Comparison of ENCODE assay signal across 19 cellular contexts in genomic region chr4:2615821-2616220, GRCh38.
DNase-seq lines count a peak whose midpoint lies in the region; ATAC-seq and TF ChIP-seq lines count a peak whose summit lies in the region.
"Had no signal": no experiment of that assay in that cellular context is flagged by ENCODE, and none has a peak within 500 bp of the region (broad histone marks: within the 10 kb centered on the region; RNA-seq: fewer than 3 reads in every experiment).

No MANE protein-coding gene starts in this region.

- DNase-seq in cardiac septum (ENCODE audit: low spot score) (peak; percentile 55), heart right ventricle (no peak), MV-4-11 (lab: John Stamatoyannopoulos, UW) (peak; percentile 26), endodermal cell (peak; percentile 26), CD1c-positive myeloid dendritic cell (ENCODE audit: extremely low spot score) (no peak)
- no peak for DNase-seq in stimulated activated naive B cell treated with anti-CD40 and anti-IgM and Interleukin-4, amounts not matched to agents 10 μg/mL and 1 μg/mL and 100 μg/mL, for 72 hours
- DNase-seq in central memory CD4-positive, alpha-beta T cell: no peak
- DNase-seq in CD4-positive, alpha-beta memory T cell: no peak
- DNase-seq: CD8-positive, alpha-beta memory T cell; H7; KG1; NCI-H1048; NCI-H1436 treated with DMSO at 0.1 percent for 48 hours; NCI-H2029; NCI-H345; NCI-H524 treated with DMSO at 0.1 percent for 48 hours; RPMI8226; SIG-M5 had no signal

- peaks cover 10% of the 10 kb centered on the region for H3K36me3 Mint-ChIP-seq in endodermal cell (ENCODE audit: low read depth)
- H3K36me3 Mint-ChIP-seq in stimulated activated naive B cell treated with anti-CD40 and anti-IgM and Interleukin-4, amounts not matched to agents 10 μg/mL and 1 μg/mL and 100 μg/mL, for 72 hours: peaks cover 9 to 18% of the 10 kb centered on the region in 2 donors
- peaks cover 0 to 5% of the 10 kb centered on the region in 2 donors for H3K36me3 Mint-ChIP-seq in CD4-positive, alpha-beta memory T cell

- H3K27ac Mint-ChIP-seq in endodermal cell: no peak overlapping the region
- H3K27ac Mint-ChIP-seq in stimulated activated naive B cell treated with anti-CD40 and anti-IgM and Interleukin-4, amounts not matched to agents 10 μg/mL and 1 μg/mL and 100 μg/mL, for 72 hours: peak overlapping the region; percentile 25
- H3K27ac Mint-ChIP-seq in CD4-positive, alpha-beta memory T cell: peak overlapping the region in 1 of 7 donors; percentile 51

- no peak for ATAC-seq in heart right ventricle
- no peak for ATAC-seq in stimulated activated naive B cell treated with anti-CD40 and anti-IgM and Interleukin-4, amounts not matched to agents 10 μg/mL and 1 μg/mL and 100 μg/mL, for 72 hours (replicated peaks)
- ATAC-seq: SK-N-SH treated with all-trans-retinoic acid at 6 μM for 48 hours had no signal

- H3K9me3 ChIP-seq in heart right ventricle: no peaks in the 10 kb centered on the region
- peaks cover 4% of the 10 kb centered on the region for H3K9me3 ChIP-seq in endodermal cell (ENCODE audit: control insufficient read depth, low read length)
- no peaks in the 10 kb centered on the region for H3K9me3 ChIP-seq in CD4-positive, alpha-beta memory T cell (ENCODE audit: control insufficient read depth in 1 of 2, low read length in 2 of 2)

- H3K9ac ChIP-seq in endodermal cell (ENCODE audit: extremely low read depth, low read length, poor library complexity, severe bottlenecking): no peak overlapping the region

- intact Hi-C loops in cardiac septum (cut with DNase I) (no loop called here), heart right ventricle (cut with DNase I) (loop anchor here in 3 of 10 donors (5.0 to 10.0 kb wide), 2 partner anchors 61 to 1499 kb away; no protein-coding TSS in a partner anchor)
- intact Hi-C loops in CD4-positive, alpha-beta memory T cell (cut with micrococcal nuclease): no loop called here

- POLR2A ChIA-PET in CD4-positive, alpha-beta memory T cell (lab: Charles Lee; ENCODE audit: partially characterized antibody): no interaction called here

- no peaks in the 10 kb centered on the region for H3K27me3 Mint-ChIP-seq in endodermal cell (ENCODE audit: insufficient read depth)
- no peaks in the 10 kb centered on the region for H3K27me3 Mint-ChIP-seq in stimulated activated naive B cell treated with anti-CD40 and anti-IgM and Interleukin-4, amounts not matched to agents 10 μg/mL and 1 μg/mL and 100 μg/mL, for 72 hours
- H3K27me3 Mint-ChIP-seq in CD4-positive, alpha-beta memory T cell: no peaks in the 10 kb centered on the region

- H3K27me3 ChIP-seq in heart right ventricle (no peaks in the 10 kb centered on the region), endodermal cell (ENCODE audit: control insufficient read depth, insufficient read depth, low read length, poor library complexity, severe bottlenecking) (no peaks in the 10 kb centered on the region)
- no peaks in the 10 kb centered on the region for H3K27me3 ChIP-seq in CD4-positive, alpha-beta memory T cell (ENCODE audit: insufficient read depth, low read length)

- CTCF ChIA-PET in CD4-positive, alpha-beta memory T cell (lab: Charles Lee; ENCODE audit: partially characterized antibody): no interaction called here

- H3K9me3 Mint-ChIP-seq in endodermal cell: no peaks in the 10 kb centered on the region
- no peaks in the 10 kb centered on the region for H3K9me3 Mint-ChIP-seq in stimulated activated naive B cell treated with anti-CD40 and anti-IgM and Interleukin-4, amounts not matched to agents 10 μg/mL and 1 μg/mL and 100 μg/mL, for 72 hours
- H3K9me3 Mint-ChIP-seq in CD4-positive, alpha-beta memory T cell: no peaks in the 10 kb centered on the region
- H3K9me3 Mint-ChIP-seq: CD8-positive, alpha-beta memory T cell had no signal

- H3K36me3 ChIP-seq in heart right ventricle: peaks cover 0 to 3% (median 0%) of the 10 kb centered on the region in 9 donors
- H3K36me3 ChIP-seq in endodermal cell (ENCODE audit: control insufficient read depth, insufficient read depth, low read length): peaks cover 5% of the 10 kb centered on the region
- no peaks in the 10 kb centered on the region for H3K36me3 ChIP-seq in CD4-positive, alpha-beta memory T cell (ENCODE audit: insufficient read depth, low read length)

- WGBS in heart right ventricle, 2 donors: 97 to 98% methylated on average over 14 of the region's 14 CpGs
- WGBS in endodermal cell (ENCODE audit: insufficient coverage in 1 of 2, insufficient read length in 1 of 2), 2 experiments: 93 to 96% methylated on average over 14 of the region's 14 CpGs

- H3K4me3 ChIP-seq in heart right ventricle: no peak overlapping the region
- no peak overlapping the region for H3K4me3 ChIP-seq in endodermal cell (ENCODE audit: low read length)
- no peak overlapping the region for H3K4me3 ChIP-seq in CD4-positive, alpha-beta memory T cell (ENCODE audit: low read length in 2 of 2)

- H3K27ac ChIP-seq in heart right ventricle (no peak overlapping the region), endodermal cell (ENCODE audit: low read depth, low read length) (no peak overlapping the region)
- no peak overlapping the region for H3K27ac ChIP-seq in CD4-positive, alpha-beta memory T cell (ENCODE audit: low read depth, low read length)

- no peak for TF ChIP-seq CTCF in heart right ventricle (IDR thresholded peaks at IDR 0.05)
- no peak for TF ChIP-seq CTCF in endodermal cell (conservative IDR thresholded peaks at IDR 0.05)

- H3K4me3 Mint-ChIP-seq in endodermal cell: no peak overlapping the region
- H3K4me3 Mint-ChIP-seq in stimulated activated naive B cell treated with anti-CD40 and anti-IgM and Interleukin-4, amounts not matched to agents 10 μg/mL and 1 μg/mL and 100 μg/mL, for 72 hours: no peak overlapping the region
- no peak overlapping the region for H3K4me3 Mint-ChIP-seq in CD4-positive, alpha-beta memory T cell

- H3K4me1 Mint-ChIP-seq in endodermal cell: peaks cover 28% of the 10 kb centered on the region
- H3K4me1 Mint-ChIP-seq in stimulated activated naive B cell treated with anti-CD40 and anti-IgM and Interleukin-4, amounts not matched to agents 10 μg/mL and 1 μg/mL and 100 μg/mL, for 72 hours: peaks cover 10 to 28% of the 10 kb centered on the region in 2 donors
- peaks cover 30 to 46% (median 38%) of the 10 kb centered on the region in 4 donors for H3K4me1 Mint-ChIP-seq in CD4-positive, alpha-beta memory T cell

- H3K4me1 ChIP-seq in heart right ventricle (peaks cover 0 to 34% (median 27%) of the 10 kb centered on the region in 9 donors), endodermal cell (ENCODE audit: control insufficient read depth, insufficient read depth, low read length) (peaks cover 3% of the 10 kb centered on the region)
- peaks cover 10% of the 10 kb centered on the region for H3K4me1 ChIP-seq in CD4-positive, alpha-beta memory T cell (ENCODE audit: insufficient read depth, low read length)

Comparison
In these comparisons a context has a peak if more than half of its experiments do, and no peak if none do; other contexts are left out.
1. DNase-seq: peak in cardiac septum (single experiment), MV-4-11 (single experiment) and endodermal cell (single experiment); none in heart right ventricle (0 of 2), stimulated activated naive B cell treated with anti-CD40 and anti-IgM and Interleukin-4, amounts not matched to agents 10 μg/mL and 1 μg/mL and 100 μg/mL, for 72 hours (single experiment), central memory CD4-positive, alpha-beta T cell (single experiment), CD1c-positive myeloid dendritic cell (single experiment) and CD4-positive, alpha-beta memory T cell (0 of 5).